2 cellular contexts compared by ENCODE assay signal in genomic region chr7:103056006-103056405, GRCh38.
TF ChIP-seq lines count a peak whose summit lies in the region.
"Not testable (repeated sequence)": the region's sequence is repeated elsewhere in the genome, so short reads cannot be mapped to it uniquely, and the experiment has no call there.

No MANE protein-coding gene starts in this region.

TF ChIP-seq in K562, 482 proteins besides CTCF, POLR2A, EP300 and RAD21:
- peak; percentile 69; the same call in 1 of the 2 replicates for TF ChIP-seq CEBPB (tag; IDR thresholded peaks at IDR 0.05)
- TF ChIP-seq CEBPG (CRISPR knock-in tag; IDR thresholded peaks at IDR 0.05); ATF3 (CRISPR knock-in tag; conservative IDR thresholded peaks at IDR 0.05): not testable (repeated sequence)
- peak; percentile 56 to 76; a peak in 3 of 4 replicates for TF ChIP-seq CEBPG (tag; conservative IDR thresholded peaks at IDR 0.05 in 1 of 2, IDR thresholded peaks at IDR 0.05 in 1 of 2)
- peak; percentile 55 for TF ChIP-seq ATF3 (IDR thresholded peaks at IDR 0.05)

TF ChIP-seq in HepG2, 621 proteins besides CTCF, POLR2A, EP300 and RAD21:
- 0 out of 2 replicates have a peak, but pooled peaks have one; percentile 7 for TF ChIP-seq CEBPB (IDR thresholded peaks at IDR 0.05; ENCODE audit: borderline replicate concordance, low read depth, low read length)
